Comparison of ENCODE assay signal across 9 cellular contexts in the genomic region with DNA sequence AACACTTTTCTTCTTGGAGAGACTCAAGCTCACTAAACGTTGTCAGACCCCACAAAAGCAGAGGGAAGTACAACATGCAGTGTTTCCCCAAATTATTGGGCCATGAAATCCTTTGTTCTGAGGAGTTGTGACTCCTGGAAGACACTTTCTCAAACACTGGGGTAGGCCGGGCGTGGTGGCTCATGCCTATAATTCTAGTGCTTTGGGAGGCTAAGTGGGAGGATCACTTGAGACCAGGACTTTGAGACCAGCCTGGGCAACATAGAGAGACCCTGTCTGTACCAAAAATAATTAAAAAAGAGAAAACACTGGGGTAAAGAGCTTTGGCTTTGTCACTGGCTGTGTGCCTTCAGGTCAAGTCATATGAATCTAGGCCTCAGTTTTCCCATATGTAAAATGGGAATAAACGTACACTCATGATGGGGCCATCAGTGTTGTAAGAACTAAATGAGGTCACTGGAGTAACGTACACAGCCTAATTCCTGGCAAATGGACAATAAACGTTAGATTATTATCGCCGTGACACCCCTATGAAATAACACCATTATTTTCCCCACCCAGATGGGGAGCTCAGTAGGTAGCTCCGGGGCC.
DNase-seq lines count a peak whose midpoint lies in the region; TF ChIP-seq lines count a peak whose summit lies in the region.
"Had no signal": no experiment of that assay in that cellular context is flagged by ENCODE, and none has a peak within 500 bp of the region (broad histone marks: within the 10 kb centered on the region; RNA-seq: fewer than 3 reads in every experiment).

No MANE protein-coding gene starts in this region.

- CTCF ChIA-PET in Calu3 (lab: Charles Lee): interaction anchor here (0.6 to 2.0 kb wide), 9 partner anchors 7 to 450 kb away, joined by 3 to 53 read pairs (median 7); partner anchors contain the start of genes OR51D1 and TRIM21

- H2BK12ac ChIP-seq in trophoblast cell (ENCODE audit: low read length): no peak overlapping the region

- no peaks in the 10 kb centered on the region for H3K79me2 ChIP-seq in trophoblast cell (ENCODE audit: control insufficient read depth, insufficient read depth, low read length, poor library complexity)

- DNase-seq in Calu3: no peak
- no peak for DNase-seq in epithelial cell of proximal tubule (ENCODE audit: low read depth)
- DNase-seq in trophoblast cell: no peak
- no peak for DNase-seq in retina
- DNase-seq in OCI-M1 (lab: John Stamatoyannopoulos, UW): no peak
- DNase-seq in AG08395 (ENCODE audit: low spot score): no peak
- DNase-seq in COR-L47 (lab: John Stamatoyannopoulos, UW): no peak
- DNase-seq: kidney had no signal

- H3K4ac ChIP-seq in trophoblast cell (ENCODE audit: low read depth, low read length): no peak overlapping the region

- H3K4me3 Mint-ChIP-seq in Calu3 (ENCODE audit: low read depth, unreplicated experiment): peak overlapping the region; percentile 71

- H3K4me3 ChIP-seq in epithelial cell of proximal tubule (ENCODE audit: low read depth, low read length): peak overlapping the region; percentile 68
- H3K4me3 ChIP-seq in trophoblast cell (ENCODE audit: low read depth, low read length): no peak overlapping the region

- H3K4me1 Mint-ChIP-seq in Calu3 (ENCODE audit: low read depth, unreplicated experiment): no peaks in the 10 kb centered on the region

- no peak overlapping the region for H2AFZ ChIP-seq in trophoblast cell (ENCODE audit: insufficient read depth, low read length, poor library complexity)

- no peaks in the 10 kb centered on the region for H3K27me3 ChIP-seq in trophoblast cell (ENCODE audit: insufficient read depth, low read length)

- no peaks in the 10 kb centered on the region for H3K36me3 ChIP-seq in trophoblast cell (ENCODE audit: control insufficient read depth in 1 of 2, insufficient read depth in 2 of 2, low read length in 2 of 2)

- peaks cover 12% of the 10 kb centered on the region for H3K36me3 Mint-ChIP-seq in Calu3 (ENCODE audit: insufficient read depth, unreplicated experiment)

- BruUV-seq in Calu3 (replicated peaks; lab: Mats Ljungman, UMichigan): no TSS peak

- H3K9me3 Mint-ChIP-seq in Calu3 (ENCODE audit: low read depth, unreplicated experiment): no peaks in the 10 kb centered on the region

- no peaks in the 10 kb centered on the region for H3K27me3 Mint-ChIP-seq in Calu3 (ENCODE audit: unreplicated experiment)

- intact Hi-C loops in Calu3 (cut with micrococcal nuclease; ENCODE audit: unreplicated experiment): loop anchor here (1.0 to 5.0 kb wide), 6 partner anchors 307 to 821 kb away; partner anchors contain the start of gene TRIM68

- no peak overlapping the region for H3K27ac ChIP-seq in trophoblast cell (ENCODE audit: low read depth, low read length)

- H3K4me1 ChIP-seq in trophoblast cell (ENCODE audit: control insufficient read depth in 1 of 2, insufficient read depth in 2 of 2, low read length in 2 of 2): no peaks in the 10 kb centered on the region

- no peaks in the 10 kb centered on the region for H3K9me3 ChIP-seq in trophoblast cell (ENCODE audit: insufficient read depth, low read depth, low read length)

- H3K18ac ChIP-seq in trophoblast cell (ENCODE audit: low read length): no peak overlapping the region

- no peak overlapping the region for H4K91ac ChIP-seq in trophoblast cell (ENCODE audit: low read depth, low read length)

- H3K23ac ChIP-seq in trophoblast cell (ENCODE audit: low read length): no peak overlapping the region

- no peak overlapping the region for H2BK120ac ChIP-seq in trophoblast cell (ENCODE audit: insufficient read depth, low read length, poor library complexity)

- no peak overlapping the region for H2AK5ac ChIP-seq in trophoblast cell (ENCODE audit: low read length)

- no peak overlapping the region for H4K8ac ChIP-seq in trophoblast cell (ENCODE audit: low read depth, low read length)

- no peak for TF ChIP-seq CTCF in Calu3 (IDR thresholded peaks at IDR 0.05; ENCODE audit: unreplicated experiment)
- no peak for TF ChIP-seq CTCF in epithelial cell of proximal tubule (conservative IDR thresholded peaks at IDR 0.05; ENCODE audit: low read depth, low read length)

- peaks cover 2% of the 10 kb centered on the region for H3K79me1 ChIP-seq in trophoblast cell (ENCODE audit: low read length)

- no peak overlapping the region for H3K14ac ChIP-seq in trophoblast cell (ENCODE audit: low read length)

- H2BK5ac ChIP-seq in trophoblast cell (ENCODE audit: low read depth, low read length, poor library complexity): no peak overlapping the region

- H3K9ac ChIP-seq in trophoblast cell (ENCODE audit: low read length): no peak overlapping the region

- H3K4me2 ChIP-seq in trophoblast cell (ENCODE audit: low read length): peak overlapping the region; percentile 97

- H4K12ac ChIP-seq in trophoblast cell (ENCODE audit: low read depth, low read length): no peak overlapping the region

- no CpG with 5 or more reads among the region's 9 CpGs for WGBS in trophoblast cell (ENCODE audit: extremely low coverage, insufficient coverage, insufficient read length)

- no peak overlapping the region for H3K27ac Mint-ChIP-seq in Calu3 (ENCODE audit: unreplicated experiment)

TF ChIP-seq in PFSK-1, 5 proteins besides CTCF, POLR2A, EP300 and RAD21:
- no peak for TF ChIP-seq POLR2AphosphoS5 (IDR thresholded peaks at IDR 0.05; ENCODE audit: low read depth, low read length)
- peak; percentile 32; the same call in 1 of the 2 replicates for TF ChIP-seq TAF1 (IDR thresholded peaks at IDR 0.05; ENCODE audit: borderline replicate concordance, insufficient read depth, low read length)
